ENCODE assay signal across 23 cellular contexts in genomic region chr6:39488255-39488881, GRCh38.
"Had no signal": no experiment of that assay in that cellular context is flagged by ENCODE, and none has a peak within 500 bp of the region (broad histone marks: within the 10 kb centered on the region; RNA-seq: fewer than 3 reads in every experiment).

No MANE protein-coding gene starts in this region.

- H3K4me3 ChIP-seq: heart left ventricle, left lung, lung, ovary, spleen, transverse colon, uterus had no signal

- FAIRE-seq: astrocyte, endothelial cell of umbilical vein had no signal

- ATAC-seq: activated CD8-positive, alpha-beta T cell treated with anti-CD3 and anti-CD28 coated beads for 36 hours; activated T-cell treated with anti-CD3 and anti-CD28 coated beads, Interleukin-2, amount 50 U/mL, for 4 hours; activated T-helper 17 cell treated with anti-CD3 and anti-CD28 coated beads, Interleukin-2, amount 50 U/mL, for 72 hours; left lung; right cardiac atrium had no signal

- H3K9me3 ChIP-seq: heart left ventricle, left lung, ovary, spleen, transverse colon, uterus had no signal

- H3K27ac ChIP-seq: brain microvascular endothelial cell, heart left ventricle, left lung, ovary, spleen, transverse colon, uterus had no signal

- H3K27me3 ChIP-seq: brain microvascular endothelial cell, heart left ventricle, left lung, ovary, spleen, transverse colon, uterus had no signal

- DNase-seq: activated B cell treated with CpG ODN at 0.5 μM for 24 hours; activated CD4-positive, alpha-beta T cell treated with anti-CD3 and anti-CD28 coated beads, Interleukin-2, amount 50 U/mL, for 1 hour; activated CD8-positive, alpha-beta T cell treated with anti-CD3 and anti-CD28 coated beads for 36 hours; activated gamma-delta T cell treated with Interleukin-2 at 50 U/mL for 16 hours; activated naive CD4-positive, alpha-beta T cell treated with anti-CD3 and anti-CD28 coated beads, Interleukin-2, amount 50 U/mL, for 16 hours; activated T-cell treated with anti-CD3 and anti-CD28 coated beads, Interleukin-2, amount 50 U/mL, for 4 hours; amniotic stem cell; brain microvascular endothelial cell; cortex of kidney; foreskin fibroblast; heart left ventricle; immature natural killer cell; left lung; ovary; right cardiac atrium; spleen; stimulated activated naive CD4-positive, alpha-beta T cell; transverse colon; uterus had no signal

- H3K4me1 ChIP-seq: spleen, uterus had no signal

- H3K36me3 ChIP-seq: brain microvascular endothelial cell, heart left ventricle, left lung, ovary, spleen, transverse colon, uterus had no signal
